In the genomic region with DNA sequence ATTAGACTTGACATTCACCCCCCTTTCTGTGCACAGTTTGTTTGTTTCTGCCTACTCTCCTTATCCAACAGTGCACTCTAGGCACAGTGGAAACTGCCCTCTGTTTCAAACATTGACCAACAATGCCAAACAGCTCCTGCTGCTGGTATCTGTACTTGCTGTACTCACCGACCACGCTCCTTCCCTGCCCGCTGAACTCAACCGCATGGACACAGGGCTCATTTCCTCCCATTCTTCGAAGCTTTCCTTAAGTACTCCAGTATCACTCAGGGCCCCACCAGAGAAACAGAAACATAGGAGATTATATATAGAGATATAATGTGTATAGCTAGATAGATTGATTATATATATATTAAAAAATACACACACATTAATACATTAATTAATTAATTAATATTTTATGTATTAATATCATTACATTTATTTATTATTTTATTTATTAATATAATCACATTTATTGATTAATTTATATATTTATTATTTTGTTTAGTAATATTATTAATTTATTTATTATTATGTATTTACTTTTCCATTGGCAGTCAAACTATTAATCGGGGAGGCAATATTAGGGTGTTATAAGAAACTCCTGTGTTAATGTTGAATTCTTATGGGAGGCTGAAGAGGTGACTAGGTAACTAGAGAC, we compare ENCODE assay signal across 19 cellular contexts.
"Had no signal": no experiment of that assay in that cellular context is flagged by ENCODE, and none has a peak within 500 bp of the region (broad histone marks: within the 10 kb centered on the region; RNA-seq: fewer than 3 reads in every experiment).

No MANE protein-coding gene starts in this region.

- H3K36me3 ChIP-seq: left lung, upper lobe of left lung had no signal

- H3K9me3 Mint-ChIP-seq: activated CD4-positive, alpha-beta memory T cell treated with anti-CD3 and anti-CD28 coated beads for 36 hours; activated naive CD4-positive, alpha-beta T cell treated with anti-CD3 and anti-CD28 coated beads, Interleukin-2, amount 10 ng/mL, durations not matched to agents 7 days and 5 days; activated T-cell treated with anti-CD3 and anti-CD28 coated beads, Interleukin-2, amount 50 U/mL, for 72 hours; naive thymus-derived CD8-positive, alpha-beta T cell; T-helper 2 cell treated with Interferon-gamma antibody and Interleukin-4, amounts not matched to agents 5 μg/mL and 100 μg/mL, for 36 hours had no signal

- H3K27me3 ChIP-seq: left lung, upper lobe of left lung had no signal

- H3K9me3 ChIP-seq: left lung, upper lobe of left lung had no signal

- H3K27ac Mint-ChIP-seq: activated CD4-positive, alpha-beta memory T cell treated with anti-CD3 and anti-CD28 coated beads for 36 hours; activated naive CD4-positive, alpha-beta T cell treated with anti-CD3 and anti-CD28 coated beads, Interleukin-2, amount 10 ng/mL, durations not matched to agents 7 days and 5 days; activated T-cell treated with anti-CD3 and anti-CD28 coated beads, Interleukin-2, amount 50 U/mL, for 72 hours; dendritic cell treated with granulocyte-macrophage colony-stimulating factor and Interleukin-4, amounts not matched to agents 40 ng/mL and 50 ng/mL, for 4 days; naive thymus-derived CD8-positive, alpha-beta T cell; progenitor cell of endocrine pancreas; T-helper 2 cell treated with Interferon-gamma antibody and Interleukin-4, amounts not matched to agents 5 μg/mL and 100 μg/mL, for 36 hours had no signal

- H3K4me3 ChIP-seq: left lung, lung, upper lobe of left lung had no signal

- H3K4me1 ChIP-seq: left lung, upper lobe of left lung had no signal

- H3K27me3 Mint-ChIP-seq: activated CD4-positive, alpha-beta memory T cell treated with anti-CD3 and anti-CD28 coated beads for 36 hours; activated naive CD4-positive, alpha-beta T cell treated with anti-CD3 and anti-CD28 coated beads, Interleukin-2, amount 10 ng/mL, durations not matched to agents 7 days and 5 days; dendritic cell treated with granulocyte-macrophage colony-stimulating factor and Interleukin-4, amounts not matched to agents 40 ng/mL and 50 ng/mL, for 4 days; naive thymus-derived CD8-positive, alpha-beta T cell; progenitor cell of endocrine pancreas had no signal

- FAIRE-seq: bronchial epithelial cell had no signal

- H3K4me3 Mint-ChIP-seq: activated CD4-positive, alpha-beta memory T cell treated with anti-CD3 and anti-CD28 coated beads for 36 hours; activated naive CD4-positive, alpha-beta T cell treated with anti-CD3 and anti-CD28 coated beads, Interleukin-2, amount 10 ng/mL, durations not matched to agents 7 days and 5 days; activated T-cell treated with anti-CD3 and anti-CD28 coated beads, Interleukin-2, amount 50 U/mL, for 72 hours; dendritic cell treated with granulocyte-macrophage colony-stimulating factor and Interleukin-4, amounts not matched to agents 40 ng/mL and 50 ng/mL, for 4 days; naive thymus-derived CD8-positive, alpha-beta T cell; T-helper 2 cell treated with Interferon-gamma antibody and Interleukin-4, amounts not matched to agents 5 μg/mL and 100 μg/mL, for 36 hours had no signal

- DNase-seq: activated CD4-positive, alpha-beta memory T cell treated with anti-CD3 and anti-CD28 coated beads for 36 hours; activated CD4-positive, alpha-beta T cell treated with anti-CD3 and anti-CD28 coated beads for 4 hours; activated CD4-positive, CD25-positive, alpha-beta regulatory T cell; activated effector memory CD4-positive, alpha-beta T cell treated with anti-CD3 and anti-CD28 coated beads, Interleukin-2, amount 50 U/mL, for 16 hours; activated naive CD4-positive, alpha-beta T cell treated with anti-CD3 and anti-CD28 coated beads, Interleukin-2, amount 10 ng/mL, durations not matched to agents 7 days and 5 days; activated T-cell treated with anti-CD3 and anti-CD28 coated beads, Interleukin-2, amount 50 U/mL, for 72 hours; amygdala; effector CD8-positive, alpha-beta T cell; left lung; naive thymus-derived CD8-positive, alpha-beta T cell; stimulated activated CD4-positive, alpha-beta T cell treated with anti-CD3 and anti-CD28 coated beads, Interleukin-4, amount 100 ng/mL, for 4 hours; stimulated activated naive CD8-positive, alpha-beta T cell treated with anti-CD3 and anti-CD28 coated beads, Interleukin-15, Interleukin-2, amounts not matched to agents 100 U/mL and 50 U/mL, for 24 hours; upper lobe of left lung had no signal

- H3K27ac ChIP-seq: epithelial cell of prostate, left lung, upper lobe of left lung had no signal

- H3K4me1 Mint-ChIP-seq: activated naive CD4-positive, alpha-beta T cell treated with anti-CD3 and anti-CD28 coated beads, Interleukin-2, amount 10 ng/mL, durations not matched to agents 7 days and 5 days; naive thymus-derived CD8-positive, alpha-beta T cell had no signal

- H3K36me3 Mint-ChIP-seq: activated CD4-positive, alpha-beta memory T cell treated with anti-CD3 and anti-CD28 coated beads for 36 hours; activated naive CD4-positive, alpha-beta T cell treated with anti-CD3 and anti-CD28 coated beads, Interleukin-2, amount 10 ng/mL, durations not matched to agents 7 days and 5 days; naive thymus-derived CD8-positive, alpha-beta T cell had no signal
